9 cellular contexts compared by ENCODE assay signal in genomic region chr3:72144773-72145505, GRCh38.
A peak's percentile ranks its signal among the peaks of the same experiment; 100 is the strongest.
DNase-seq lines count a peak whose midpoint lies in the region; ATAC-seq, FAIRE-seq and TF ChIP-seq lines count a peak whose summit lies in the region.
"Had no signal": no experiment of that assay in that cellular context is flagged by ENCODE, and none has a peak within 500 bp of the region (broad histone marks: within the 10 kb centered on the region; RNA-seq: fewer than 3 reads in every experiment).

No MANE protein-coding gene starts in this region.

- ATAC-seq in GM21390 (IDR thresholded peaks at IDR 0.05; ENCODE audit: unreplicated experiment) = peak; percentile 75
- ATAC-seq in right cardiac atrium = peak; percentile 93 to 94

- FAIRE-seq in D721Med (lab: Jason Lieb, UNC) = no peak

- H3K4me3 ChIP-seq in right cardiac atrium (ENCODE audit: low read length) = no peak overlapping the region
- no peak overlapping the region for H3K4me3 ChIP-seq in A673 (ENCODE audit: low read depth, low read length, poor library complexity, severe bottlenecking)

- H3K4me1 ChIP-seq in right cardiac atrium (ENCODE audit: control insufficient read depth, insufficient read depth, low read length) = no peaks in the 10 kb centered on the region
- H3K4me1 ChIP-seq in A673 (ENCODE audit: insufficient read depth, low read length, poor library complexity, severe bottlenecking) = no peaks in the 10 kb centered on the region

- H3K36me3 ChIP-seq in A673 (ENCODE audit: insufficient read depth, low read length, poor library complexity, severe bottlenecking) = no peaks in the 10 kb centered on the region

- H3K9me3 ChIP-seq in right cardiac atrium (ENCODE audit: control insufficient read depth, low read length) = no peaks in the 10 kb centered on the region
- no peaks in the 10 kb centered on the region for H3K9me3 ChIP-seq in A673 (ENCODE audit: low read depth, low read length, poor library complexity, severe bottlenecking)

- no peak for TF ChIP-seq CTCF in D721Med (IDR thresholded peaks at IDR 0.05; ENCODE audit: insufficient read depth, missing control alignments)
- no peak for TF ChIP-seq CTCF in A673 (conservative IDR thresholded peaks at IDR 0.05; ENCODE audit: low read depth, low read length)

- H3K27ac ChIP-seq in right cardiac atrium (ENCODE audit: low read length) = no peak overlapping the region
- no peak overlapping the region for H3K27ac ChIP-seq in A673 (ENCODE audit: low read depth, low read length, poor library complexity, severe bottlenecking)

- POLR2A ChIA-PET in A673 (lab: Charles Lee; ENCODE audit: low non-redundant PET) = no interaction called here

- WGBS in right cardiac atrium = 36% methylated on average over 10 of the region's 10 CpGs

- intact Hi-C loops in right cardiac atrium (cut with DNase I) = no loop called here
- intact Hi-C loops in A673 (cut with micrococcal nuclease; ENCODE audit: unreplicated experiment) = no loop called here

- CTCF ChIA-PET in A673 (lab: Charles Lee) = interaction anchor here (0.6 kb wide), 1 partner anchor 699 kb away, joined by 3 read pairs; no protein-coding TSS in a partner anchor

- DNase-seq in D721Med (ENCODE audit: insufficient read length, low spot score) (peak; percentile 41), MV-4-11 (lab: John Stamatoyannopoulos, UW) (peak; percentile 93), right cardiac atrium (peak; percentile 49 to 76 (median 68)), A673 (ENCODE audit: low spot score) (no peak), HT-29 (ENCODE audit: low spot score) (no peak), 8988T (no peak)
- no peak for DNase-seq in activated CD8-positive, alpha-beta memory T cell treated with anti-CD3 and anti-CD28 coated beads, Interleukin-2, amount 50 U/mL, for 4 hours
- DNase-seq: DND-41 had no signal

- BruUV-seq in A673 (replicated peaks; lab: Mats Ljungman, UMichigan) = no TSS peak

- H3K27me3 ChIP-seq in right cardiac atrium (ENCODE audit: control insufficient read depth, insufficient read depth) = no peaks in the 10 kb centered on the region
- no peaks in the 10 kb centered on the region for H3K27me3 ChIP-seq in A673 (replicated peaks; ENCODE audit: insufficient read depth, low read depth, low read length, poor library complexity)

Comparison
In these comparisons a context has a peak if more than half of its experiments do, and no peak if none do; other contexts are left out.
1. DNase-seq: peak in D721Med (single experiment), MV-4-11 (single experiment) and right cardiac atrium (3 of 3); none in A673 (single experiment), HT-29 (single experiment), activated CD8-positive, alpha-beta memory T cell treated with anti-CD3 and anti-CD28 coated beads, Interleukin-2, amount 50 U/mL, for 4 hours (single experiment) and 8988T (single experiment).